16 cellular contexts compared by ENCODE assay signal in the genomic region with DNA sequence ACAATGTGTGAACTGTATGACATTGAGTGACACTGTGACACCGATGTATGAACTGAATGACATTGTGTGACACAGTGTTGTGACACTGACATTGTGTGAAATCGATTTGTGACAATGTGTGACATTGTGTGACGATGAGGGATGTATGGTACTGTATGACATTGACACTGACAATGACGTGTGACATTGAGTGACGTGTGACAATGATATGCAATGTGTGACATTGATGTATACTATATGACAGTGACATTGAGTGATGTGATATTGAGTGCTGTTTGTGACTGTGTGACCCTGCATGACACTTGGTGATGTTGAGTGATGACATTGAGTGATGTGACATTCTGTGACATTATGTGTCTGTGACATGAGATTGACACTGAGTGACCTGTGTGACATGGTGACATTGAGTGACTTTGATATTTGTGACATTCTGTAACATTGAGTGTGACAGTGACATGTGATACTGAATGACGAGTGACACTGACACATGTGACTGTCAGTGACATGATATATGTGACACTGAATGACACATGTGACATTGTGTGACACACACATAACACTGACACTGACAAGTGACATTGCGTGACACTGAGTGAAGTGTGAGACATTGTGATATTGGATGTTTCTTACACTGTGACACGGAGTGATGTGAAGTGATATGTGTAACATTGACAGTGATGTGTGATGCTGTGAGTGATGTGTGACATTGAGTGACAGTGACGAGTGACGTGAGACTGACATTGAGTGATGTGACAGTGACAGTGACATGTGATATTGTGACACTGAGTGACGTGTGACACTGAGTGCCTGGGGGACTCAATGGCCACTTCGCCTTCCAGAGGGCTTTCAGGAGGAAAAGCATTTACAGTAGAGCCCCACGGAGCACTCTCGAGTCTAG.
A peak's percentile ranks its signal among the peaks of the same experiment; 100 is the strongest.
DNase-seq lines count a peak whose midpoint lies in the region; ATAC-seq, FAIRE-seq and TF ChIP-seq lines count a peak whose summit lies in the region.
"Had no signal": no experiment of that assay in that cellular context is flagged by ENCODE, and none has a peak within 500 bp of the region (broad histone marks: within the 10 kb centered on the region; RNA-seq: fewer than 3 reads in every experiment).

No MANE protein-coding gene starts in this region.

- POLR2A ChIA-PET in GM12878 (lab: Charles Lee): no interaction called here
- POLR2A ChIA-PET in activated CD4-positive, alpha-beta T cell treated with anti-CD3 and anti-CD28 coated beads, Interleukin-2, amount 10 ng/mL, durations not matched to agents 7 days and 5 days (lab: Charles Lee): no interaction called here

- H3K4me3 ChIP-seq in right atrium auricular region (no peak overlapping the region), GM12878 (no peak overlapping the region), keratinocyte (ENCODE audit: control insufficient read depth in 2 of 3, extremely low read depth in 1 of 3, insufficient read depth in 2 of 3, low read depth in 1 of 3, low read length in 3 of 3) (no peak overlapping the region)

- H3K9me3 Mint-ChIP-seq in activated CD4-positive, alpha-beta T cell treated with anti-CD3 and anti-CD28 coated beads, Interleukin-2, amount 10 ng/mL, durations not matched to agents 7 days and 5 days: no peaks in the 10 kb centered on the region

- H4K20me1 ChIP-seq in GM12878 (ENCODE audit: control insufficient read depth, insufficient read depth) (no peaks in the 10 kb centered on the region), keratinocyte (ENCODE audit: control insufficient read depth, extremely low read depth, insufficient read depth, low read length) (no peaks in the 10 kb centered on the region)

- H3K27me3 ChIP-seq in right atrium auricular region: no peaks in the 10 kb centered on the region
- no peaks in the 10 kb centered on the region; a peak in 1 of 4 replicates for H3K27me3 ChIP-seq in GM12878 (replicated peaks in 1 of 2; ENCODE audit: control insufficient read depth in 2 of 2, insufficient read depth in 2 of 2, low read length in 1 of 2)
- no peaks in the 10 kb centered on the region for H3K27me3 ChIP-seq in keratinocyte (ENCODE audit: control insufficient read depth, extremely low read depth, insufficient read depth, low read length)

- H3K4me2 ChIP-seq in GM12878 (ENCODE audit: control insufficient read depth, insufficient read depth) (no peak overlapping the region), keratinocyte (ENCODE audit: control insufficient read depth, extremely low read depth, insufficient read depth, low read depth, low read length) (no peak overlapping the region)

- FAIRE-seq in GM12878 (lab: Jason Lieb, UNC) (no peak), keratinocyte (lab: Jason Lieb, UNC) (peak; percentile 43)

- WGBS in GM12878 (ENCODE audit: insufficient coverage, insufficient replicate concordance, low lambda C conversion rate, missing lambda C conversion rate): 73% methylated on average over 14 of the region's 14 CpGs

- H3K27ac ChIP-seq in right atrium auricular region (peak overlapping the region; percentile 78 to 87), GM12878 (ENCODE audit: control insufficient read depth, insufficient read depth) (no peak overlapping the region), keratinocyte (ENCODE audit: control insufficient read depth, insufficient read depth, low read length) (no peak overlapping the region)
- H3K27ac ChIP-seq: HL-60, RWPE1 had no signal

- ATAC-seq in Right ventricle myocardium inferior: no peak
- ATAC-seq in GM12878: no peak
- no peak for ATAC-seq in GM18505 (IDR thresholded peaks at IDR 0.05; ENCODE audit: unreplicated experiment)

- BruUV-seq in GM12878 (replicated peaks; lab: Mats Ljungman, UMichigan): no TSS peak

- TF ChIP-seq CTCF in right atrium auricular region (IDR thresholded peaks at IDR 0.05) (no peak), GM12878 (IDR thresholded peaks at IDR 0.05 in 2 of 3, conservative IDR thresholded peaks at IDR 0.05 in 1 of 3; ENCODE audit: control insufficient read depth in 2 of 3, extremely low read depth in 1 of 3, insufficient read depth in 1 of 3, low read depth in 3 of 3, low read length in 3 of 3) (no peak), keratinocyte (optimal IDR thresholded peaks at IDR 0.05 in 1 of 3, IDR thresholded peaks at IDR 0.05 in 1 of 3, conservative IDR thresholded peaks at IDR 0.05 in 1 of 3; ENCODE audit: extremely low read depth in 1 of 3, insufficient read depth in 2 of 3, low read length in 3 of 3) (no peak)

- no peaks in the 10 kb centered on the region for H3K36me3 Mint-ChIP-seq in activated CD4-positive, alpha-beta T cell treated with anti-CD3 and anti-CD28 coated beads, Interleukin-2, amount 10 ng/mL, durations not matched to agents 7 days and 5 days (ENCODE audit: low read depth)

- H3K4me1 Mint-ChIP-seq in activated CD4-positive, alpha-beta T cell treated with anti-CD3 and anti-CD28 coated beads, Interleukin-2, amount 10 ng/mL, durations not matched to agents 7 days and 5 days: peaks cover 3% of the 10 kb centered on the region

- no peak overlapping the region for H3K9ac ChIP-seq in GM12878 (ENCODE audit: control insufficient read depth, insufficient read depth, low read length)
- H3K9ac ChIP-seq in keratinocyte (ENCODE audit: control insufficient read depth, extremely low read depth, insufficient read depth, low read length): no peak overlapping the region

- H2AFZ ChIP-seq in GM12878 (ENCODE audit: control insufficient read depth, low read depth, low read length) (no peak overlapping the region), keratinocyte (ENCODE audit: control insufficient read depth, low read length) (no peak overlapping the region)

- H3K9me1 ChIP-seq in keratinocyte (ENCODE audit: control insufficient read depth, extremely low read depth, insufficient read depth, low read length): no peaks in the 10 kb centered on the region

- H3K36me3 ChIP-seq in right atrium auricular region (peaks cover 24% of the 10 kb centered on the region), GM12878 (ENCODE audit: control insufficient read depth in 2 of 2, insufficient read depth in 2 of 2, low read length in 1 of 2) (no peaks in the 10 kb centered on the region), keratinocyte (ENCODE audit: control insufficient read depth in 2 of 2, extremely low read depth in 1 of 2, insufficient read depth in 2 of 2, low read length in 2 of 2) (no peaks in the 10 kb centered on the region)

- TF ChIP-seq EP300 in GM12878 (IDR thresholded peaks at IDR 0.05; ENCODE audit: borderline replicate concordance in 1 of 2, control insufficient read depth in 1 of 2, low read depth in 2 of 2, low read length in 2 of 2): no peak

- H3K27me3 Mint-ChIP-seq in activated CD4-positive, alpha-beta T cell treated with anti-CD3 and anti-CD28 coated beads, Interleukin-2, amount 10 ng/mL, durations not matched to agents 7 days and 5 days: no peaks in the 10 kb centered on the region

- TF ChIP-seq POLR2A in GM12878 (IDR thresholded peaks at IDR 0.05; ENCODE audit: low read depth, low read length) (no peak), GM18505 (IDR thresholded peaks at IDR 0.05; ENCODE audit: borderline replicate concordance, extremely low read depth, insufficient read depth, insufficient read length) (no peak)

- no peak for TF ChIP-seq RAD21 in GM12878 (IDR thresholded peaks at IDR 0.05; ENCODE audit: insufficient read depth, low read depth, low read length)

- H3K9me3 ChIP-seq in right atrium auricular region: no peaks in the 10 kb centered on the region
- no peaks in the 10 kb centered on the region for H3K9me3 ChIP-seq in GM12878 (replicated peaks; ENCODE audit: control insufficient read depth, insufficient read depth, low read length)
- H3K9me3 ChIP-seq in keratinocyte (ENCODE audit: control insufficient read depth, low read depth, low read length): no peaks in the 10 kb centered on the region

- RAD21 ChIA-PET in GM12878 (lab: Charles Lee; ENCODE audit: unreplicated experiment): no interaction called here

- intact Hi-C loops in Right ventricle myocardium inferior (cut with DNase I) (no loop called here), GM12878 (cut with micrococcal nuclease; ENCODE audit: unreplicated experiment) (loop anchor here (5.0 kb wide), 1 partner anchor 77 kb away; no protein-coding TSS in a partner anchor)

- H3K79me2 ChIP-seq in GM12878 (ENCODE audit: control insufficient read depth, insufficient read depth, low read length) (no peaks in the 10 kb centered on the region), keratinocyte (ENCODE audit: control insufficient read depth, insufficient read depth, low read length) (no peaks in the 10 kb centered on the region)

- in situ Hi-C loops in GM12878 (cut with MboI): no loop called here

- H3K4me1 ChIP-seq in right atrium auricular region: peaks cover 0 to 71% of the 10 kb centered on the region in 2 donors
- peaks cover 3% of the 10 kb centered on the region; the same call in 1 of the 2 replicates for H3K4me1 ChIP-seq in GM12878 (ENCODE audit: control insufficient read depth, insufficient read depth, low read length)
- H3K4me1 ChIP-seq in keratinocyte (ENCODE audit: control insufficient read depth, extremely low read depth, insufficient read depth, low read length): peaks cover 17% of the 10 kb centered on the region

- dilution Hi-C loops in keratinocyte (cut with MboI; ENCODE audit: extremely low pct_ligation_motif_present, low sequenced_read_pairs): no loop called here

- H3K4me3 Mint-ChIP-seq in activated CD4-positive, alpha-beta T cell treated with anti-CD3 and anti-CD28 coated beads, Interleukin-2, amount 10 ng/mL, durations not matched to agents 7 days and 5 days: no peak overlapping the region

- no peak for DNase-seq in right atrium auricular region (ENCODE audit: low spot score)
- no peak for DNase-seq in Right ventricle myocardium inferior (ENCODE audit: missing footprints)
- no peak for DNase-seq in GM12878 (ENCODE audit: low read depth, low spot score)
- no peak for DNase-seq in keratinocyte (ENCODE audit: low read depth, low spot score)
- DNase-seq in COR-L47 (lab: John Stamatoyannopoulos, UW): no peak
- no peak for DNase-seq in activated CD4-positive, alpha-beta T cell treated with anti-CD3 and anti-CD28 coated beads, Interleukin-2, amount 10 ng/mL, durations not matched to agents 7 days and 5 days
- no peak for DNase-seq in activated CD4-positive, alpha-beta T cell treated with anti-CD3 and anti-CD28 coated beads, Interleukin-2, amount 50 U/mL, for 1 hour
- DNase-seq: DMS79, HCEC 1CT, KBM-7, NCI-H1436, NCI-H2029, NCI-H748 treated with DMSO at 0.1 percent for 48 hours had no signal

- no peak overlapping the region for H3K27ac Mint-ChIP-seq in activated CD4-positive, alpha-beta T cell treated with anti-CD3 and anti-CD28 coated beads, Interleukin-2, amount 10 ng/mL, durations not matched to agents 7 days and 5 days

- CTCF ChIA-PET in GM12878 (lab: Yijun Ruan, JAX): no interaction called here
- CTCF ChIA-PET in activated CD4-positive, alpha-beta T cell treated with anti-CD3 and anti-CD28 coated beads, Interleukin-2, amount 10 ng/mL, durations not matched to agents 7 days and 5 days (lab: Charles Lee): no interaction called here

- SMC1A ChIA-PET in GM12878 (lab: Charles Lee; ENCODE audit: uncharacterized antibody, unreplicated experiment): no interaction called here

Comparison
In these comparisons a context has a peak if more than half of its experiments do, and no peak if none do; other contexts are left out.
1. H3K27ac ChIP-seq: peak in right atrium auricular region (2 of 2); none in GM12878 (single experiment) and keratinocyte (single experiment).